In the genomic region with DNA sequence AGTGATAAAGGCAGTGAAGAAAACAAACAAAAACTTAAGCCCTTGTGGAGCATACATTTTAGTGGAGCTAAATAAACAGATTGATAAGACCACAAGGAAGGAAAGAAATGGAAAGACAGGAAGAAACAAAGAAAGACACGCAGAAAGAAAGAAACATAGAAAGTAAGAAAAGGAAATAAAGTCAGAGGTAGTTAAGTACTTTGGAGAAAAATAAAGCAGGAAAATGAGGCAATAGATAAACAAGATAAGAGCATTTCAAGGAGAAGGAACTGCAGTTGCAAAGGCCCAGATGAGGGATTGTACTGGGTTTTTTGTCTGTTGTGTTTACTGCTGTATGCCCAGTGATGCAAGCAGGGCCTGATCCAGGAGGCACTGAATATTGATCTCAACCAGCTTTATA, we compare ENCODE assay signal across 1 cellular context.
TF ChIP-seq lines count a peak whose summit lies in the region.

No MANE protein-coding gene starts in this region.

TF ChIP-seq in HEK293, 187 proteins besides CTCF, POLR2A, EP300 and RAD21 (continued from another document):
- 0 out of 2 replicates have a peak, but pooled peaks have one; percentile 21 for TF ChIP-seq ZNF24 (tag by site-specific recombination; IDR thresholded peaks at IDR 0.05)
- TF ChIP-seq ZXDB (tag by site-specific recombination; IDR thresholded peaks at IDR 0.05), result peak; percentile 10; the same call in 1 of the 2 replicates
- 0 out of 2 replicates have a peak, but pooled peaks have one; percentile 18 for TF ChIP-seq YY2 (tag by site-specific recombination; IDR thresholded peaks at IDR 0.05)
- 0 out of 2 replicates have a peak, but pooled peaks have one; percentile 46 for TF ChIP-seq ZNF169 (tag by site-specific recombination; IDR thresholded peaks at IDR 0.05)
- TF ChIP-seq, protein P1, sequence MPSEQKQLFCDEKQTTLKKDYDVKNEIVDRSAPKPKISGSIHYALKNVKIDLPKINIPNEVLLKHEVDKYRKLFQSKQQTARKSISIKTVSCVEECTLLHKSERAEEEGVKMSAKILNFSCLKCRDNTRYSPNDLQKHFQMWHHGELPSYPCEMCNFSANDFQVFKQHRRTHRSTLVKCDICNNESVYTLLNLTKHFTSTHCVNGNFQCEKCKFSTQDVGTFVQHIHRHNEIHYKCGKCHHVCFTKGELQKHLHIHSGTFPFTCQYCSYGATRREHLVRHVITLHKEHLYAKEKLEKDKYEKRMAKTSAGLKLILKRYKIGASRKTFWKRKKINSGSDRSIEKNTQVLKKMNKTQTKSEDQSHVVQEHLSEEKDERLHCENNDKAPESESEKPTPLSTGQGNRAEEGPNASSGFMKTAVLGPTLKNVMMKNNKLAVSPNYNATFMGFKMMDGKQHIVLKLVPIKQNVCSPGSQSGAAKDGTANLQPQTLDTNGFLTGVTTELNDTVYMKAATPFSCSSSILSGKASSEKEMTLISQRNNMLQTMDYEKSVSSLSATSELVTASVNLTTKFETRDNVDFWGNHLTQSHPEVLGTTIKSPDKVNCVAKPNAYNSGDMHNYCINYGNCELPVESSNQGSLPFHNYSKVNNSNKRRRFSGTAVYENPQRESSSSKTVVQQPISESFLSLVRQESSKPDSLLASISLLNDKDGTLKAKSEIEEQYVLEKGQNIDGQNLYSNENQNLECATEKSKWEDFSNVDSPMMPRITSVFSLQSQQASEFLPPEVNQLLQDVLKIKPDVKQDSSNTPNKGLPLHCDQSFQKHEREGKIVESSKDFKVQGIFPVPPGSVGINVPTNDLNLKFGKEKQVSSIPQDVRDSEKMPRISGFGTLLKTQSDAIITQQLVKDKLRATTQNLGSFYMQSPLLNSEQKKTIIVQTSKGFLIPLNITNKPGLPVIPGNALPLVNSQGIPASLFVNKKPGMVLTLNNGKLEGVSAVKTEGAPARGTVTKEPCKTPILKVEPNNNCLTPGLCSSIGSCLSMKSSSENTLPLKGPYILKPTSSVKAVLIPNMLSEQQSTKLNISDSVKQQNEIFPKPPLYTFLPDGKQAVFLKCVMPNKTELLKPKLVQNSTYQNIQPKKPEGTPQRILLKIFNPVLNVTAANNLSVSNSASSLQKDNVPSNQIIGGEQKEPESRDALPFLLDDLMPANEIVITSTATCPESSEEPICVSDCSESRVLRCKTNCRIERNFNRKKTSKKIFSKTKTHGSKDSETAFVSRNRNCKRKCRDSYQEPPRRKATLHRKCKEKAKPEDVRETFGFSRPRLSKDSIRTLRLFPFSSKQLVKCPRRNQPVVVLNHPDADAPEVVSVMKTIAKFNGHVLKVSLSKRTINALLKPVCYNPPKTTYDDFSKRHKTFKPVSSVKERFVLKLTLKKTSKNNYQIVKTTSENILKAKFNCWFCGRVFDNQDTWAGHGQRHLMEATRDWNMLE (tag by site-specific recombination; conservative IDR thresholded peaks at IDR 0.05; ENCODE audit: low read depth), result no peak
- TF ChIP-seq ZNF792 (tag by site-specific recombination; IDR thresholded peaks at IDR 0.05), result 0 out of 2 replicates have a peak, but pooled peaks have one; percentile 32
- TF ChIP-seq, protein P2, sequence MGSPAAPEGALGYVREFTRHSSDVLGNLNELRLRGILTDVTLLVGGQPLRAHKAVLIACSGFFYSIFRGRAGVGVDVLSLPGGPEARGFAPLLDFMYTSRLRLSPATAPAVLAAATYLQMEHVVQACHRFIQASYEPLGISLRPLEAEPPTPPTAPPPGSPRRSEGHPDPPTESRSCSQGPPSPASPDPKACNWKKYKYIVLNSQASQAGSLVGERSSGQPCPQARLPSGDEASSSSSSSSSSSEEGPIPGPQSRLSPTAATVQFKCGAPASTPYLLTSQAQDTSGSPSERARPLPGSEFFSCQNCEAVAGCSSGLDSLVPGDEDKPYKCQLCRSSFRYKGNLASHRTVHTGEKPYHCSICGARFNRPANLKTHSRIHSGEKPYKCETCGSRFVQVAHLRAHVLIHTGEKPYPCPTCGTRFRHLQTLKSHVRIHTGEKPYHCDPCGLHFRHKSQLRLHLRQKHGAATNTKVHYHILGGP (tag by site-specific recombination; IDR thresholded peaks at IDR 0.05), result 0 out of 2 replicates have a peak, but pooled peaks have one; percentile 22
- TF ChIP-seq ZNF391 (tag by site-specific recombination; IDR thresholded peaks at IDR 0.05; ENCODE audit: borderline replicate concordance, low read depth), result no peak
- no peak for TF ChIP-seq ZNF600 (tag by site-specific recombination; IDR thresholded peaks at IDR 0.05)
- no peak for TF ChIP-seq ZNF426 (tag by site-specific recombination; IDR thresholded peaks at IDR 0.05)
- TF ChIP-seq, protein P3, sequence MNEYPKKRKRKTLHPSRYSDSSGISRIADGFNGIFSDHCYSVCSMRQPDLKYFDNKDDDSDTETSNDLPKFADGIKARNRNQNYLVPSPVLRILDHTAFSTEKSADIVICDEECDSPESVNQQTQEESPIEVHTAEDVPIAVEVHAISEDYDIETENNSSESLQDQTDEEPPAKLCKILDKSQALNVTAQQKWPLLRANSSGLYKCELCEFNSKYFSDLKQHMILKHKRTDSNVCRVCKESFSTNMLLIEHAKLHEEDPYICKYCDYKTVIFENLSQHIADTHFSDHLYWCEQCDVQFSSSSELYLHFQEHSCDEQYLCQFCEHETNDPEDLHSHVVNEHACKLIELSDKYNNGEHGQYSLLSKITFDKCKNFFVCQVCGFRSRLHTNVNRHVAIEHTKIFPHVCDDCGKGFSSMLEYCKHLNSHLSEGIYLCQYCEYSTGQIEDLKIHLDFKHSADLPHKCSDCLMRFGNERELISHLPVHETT (tag by site-specific recombination; IDR thresholded peaks at IDR 0.05), result peak; percentile 50; the same call in 1 of the 2 replicates
- TF ChIP-seq SP7 (tag by site-specific recombination; IDR thresholded peaks at IDR 0.05), result no peak
- TF ChIP-seq ZNF776 (tag by site-specific recombination; IDR thresholded peaks at IDR 0.05; ENCODE audit: borderline replicate concordance), result no peak
- no peak for TF ChIP-seq GLI4 (tag by site-specific recombination; IDR thresholded peaks at IDR 0.05)
- TF ChIP-seq ZBTB21 (tag by site-specific recombination; IDR thresholded peaks at IDR 0.05), result peak; percentile 66
- TF ChIP-seq ZNF791 (tag by site-specific recombination; IDR thresholded peaks at IDR 0.05), result peak; percentile 30; the same call in 1 of the 2 replicates
- peak; percentile 96 for TF ChIP-seq ZNF366 (tag by site-specific recombination; conservative IDR thresholded peaks at IDR 0.05)
- TF ChIP-seq ZNF335 (tag by site-specific recombination; conservative IDR thresholded peaks at IDR 0.05), result peak; percentile 73; the same call in 1 of the 2 replicates
